Comparison of ENCODE assay signal across 1 cellular context in the genomic region with DNA sequence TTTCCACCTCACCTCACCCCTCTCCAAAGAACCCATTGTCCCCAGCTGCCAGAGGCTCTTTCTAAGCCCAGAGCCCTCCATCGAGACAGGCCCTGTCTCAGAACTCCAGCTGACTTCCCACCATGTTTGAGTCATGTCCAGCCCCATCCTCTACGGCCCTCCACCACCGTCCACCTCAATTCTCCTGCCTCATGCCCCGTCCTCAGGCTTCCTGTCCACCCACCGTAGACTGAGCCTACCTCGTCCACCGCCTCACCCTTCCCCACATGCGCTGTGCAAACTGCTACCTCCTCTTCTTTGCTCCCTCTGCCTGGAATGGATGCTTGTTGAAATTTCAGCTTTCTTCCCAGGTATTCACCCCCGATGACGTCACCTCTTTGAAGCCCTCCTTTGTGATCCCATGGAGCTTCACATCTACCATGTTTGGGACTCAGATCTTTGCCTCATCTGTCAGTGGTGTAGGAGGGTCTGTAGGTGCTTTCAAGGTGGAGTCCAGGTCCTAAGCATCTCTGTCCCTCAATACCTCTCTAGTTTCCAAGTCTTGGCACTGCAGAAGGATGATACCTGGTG.
TF ChIP-seq lines count a peak whose summit lies in the region.

No MANE protein-coding gene starts in this region.

TF ChIP-seq in HEK293, 187 proteins besides CTCF, POLR2A, EP300 and RAD21 (continued from another document):
- TF ChIP-seq ATF2 (tag by site-specific recombination; IDR thresholded peaks at IDR 0.05; ENCODE audit: low read depth), result 0 out of 2 replicates have a peak, but pooled peaks have one; percentile 23
- TF ChIP-seq ZNF514 (tag by site-specific recombination; IDR thresholded peaks at IDR 0.05), result no peak
- TF ChIP-seq ZBTB8A (tag by site-specific recombination; IDR thresholded peaks at IDR 0.05), result no peak
- no peak for TF ChIP-seq ZNF311 (tag by site-specific recombination; IDR thresholded peaks at IDR 0.05; ENCODE audit: borderline replicate concordance)
- TF ChIP-seq ZNF571 (tag by site-specific recombination; IDR thresholded peaks at IDR 0.05), result 0 out of 2 replicates have a peak, but pooled peaks have one; percentile 14
